In the genomic region with DNA sequence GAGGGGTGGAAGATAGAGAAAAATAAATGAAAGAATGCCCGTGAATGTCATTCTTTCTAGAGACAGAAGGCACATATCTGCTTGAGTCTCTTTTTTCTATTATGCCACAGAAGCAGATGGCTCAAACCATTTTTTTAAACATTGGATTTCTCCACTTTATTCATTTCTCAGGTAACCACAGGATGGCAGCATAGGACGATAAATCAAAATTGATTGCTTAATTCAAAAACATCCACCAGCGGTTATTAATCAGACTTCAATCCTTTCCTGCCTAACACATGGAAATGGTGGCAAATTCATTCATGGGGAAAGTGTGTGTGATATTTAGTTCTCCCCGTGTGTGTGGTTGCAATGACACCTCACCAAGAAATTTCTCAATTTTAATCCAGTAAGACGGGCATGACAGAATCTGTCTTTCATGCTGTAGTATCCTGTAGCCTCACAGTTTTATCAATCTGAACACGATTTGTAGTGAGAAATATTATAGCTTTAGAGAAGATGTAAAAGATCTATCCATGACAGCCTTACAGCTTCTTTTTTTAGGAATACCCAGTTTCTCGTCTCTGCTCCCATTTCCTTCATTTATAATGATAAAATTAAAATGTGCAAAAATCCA, we compare ENCODE assay signal across 1 cellular context.
TF ChIP-seq lines count a peak whose summit lies in the region.

No MANE protein-coding gene starts in this region.

TF ChIP-seq in HEK293, 187 proteins besides CTCF, POLR2A, EP300 and RAD21 (continued from another document):
- TF ChIP-seq, protein P1, sequence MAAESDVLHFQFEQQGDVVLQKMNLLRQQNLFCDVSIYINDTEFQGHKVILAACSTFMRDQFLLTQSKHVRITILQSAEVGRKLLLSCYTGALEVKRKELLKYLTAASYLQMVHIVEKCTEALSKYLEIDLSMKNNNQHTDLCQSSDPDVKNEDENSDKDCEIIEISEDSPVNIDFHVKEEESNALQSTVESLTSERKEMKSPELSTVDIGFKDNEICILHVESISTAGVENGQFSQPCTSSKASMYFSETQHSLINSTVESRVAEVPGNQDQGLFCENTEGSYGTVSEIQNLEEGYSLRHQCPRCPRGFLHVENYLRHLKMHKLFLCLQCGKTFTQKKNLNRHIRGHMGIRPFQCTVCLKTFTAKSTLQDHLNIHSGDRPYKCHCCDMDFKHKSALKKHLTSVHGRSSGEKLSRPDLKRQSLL (tag by site-specific recombination; IDR thresholded peaks at IDR 0.05), result no peak
- TF ChIP-seq, protein P2, sequence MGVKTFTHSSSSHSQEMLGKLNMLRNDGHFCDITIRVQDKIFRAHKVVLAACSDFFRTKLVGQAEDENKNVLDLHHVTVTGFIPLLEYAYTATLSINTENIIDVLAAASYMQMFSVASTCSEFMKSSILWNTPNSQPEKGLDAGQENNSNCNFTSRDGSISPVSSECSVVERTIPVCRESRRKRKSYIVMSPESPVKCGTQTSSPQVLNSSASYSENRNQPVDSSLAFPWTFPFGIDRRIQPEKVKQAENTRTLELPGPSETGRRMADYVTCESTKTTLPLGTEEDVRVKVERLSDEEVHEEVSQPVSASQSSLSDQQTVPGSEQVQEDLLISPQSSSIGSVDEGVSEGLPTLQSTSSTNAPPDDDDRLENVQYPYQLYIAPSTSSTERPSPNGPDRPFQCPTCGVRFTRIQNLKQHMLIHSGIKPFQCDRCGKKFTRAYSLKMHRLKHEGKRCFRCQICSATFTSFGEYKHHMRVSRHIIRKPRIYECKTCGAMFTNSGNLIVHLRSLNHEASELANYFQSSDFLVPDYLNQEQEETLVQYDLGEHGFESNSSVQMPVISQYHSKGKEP (tag by site-specific recombination; IDR thresholded peaks at IDR 0.05), result no peak
- TF ChIP-seq ZNF660 (tag by site-specific recombination; IDR thresholded peaks at IDR 0.05) (0 out of 2 replicates have a peak, but pooled peaks have one; percentile 46), ZBTB21 (tag by site-specific recombination; IDR thresholded peaks at IDR 0.05) (no peak), ZFP41 (tag by site-specific recombination; IDR thresholded peaks at IDR 0.05; ENCODE audit: borderline replicate concordance) (no peak), OSR2 (tag by site-specific recombination; IDR thresholded peaks at IDR 0.05) (no peak), MEIS1 (CRISPR knock-in tag; IDR thresholded peaks at IDR 0.05; ENCODE audit: borderline replicate concordance) (no peak), KLF10 (tag by site-specific recombination; IDR thresholded peaks at IDR 0.05) (no peak), ZNF530 (tag by site-specific recombination; IDR thresholded peaks at IDR 0.05; ENCODE audit: low read depth) (no peak), ZNF654 (tag by site-specific recombination; IDR thresholded peaks at IDR 0.05; ENCODE audit: low read depth) (peak; percentile 69), ZBTB20 (tag by site-specific recombination; IDR thresholded peaks at IDR 0.05) (no peak), ZNF768 (tag by site-specific recombination; IDR thresholded peaks at IDR 0.05) (no peak)
- TF ChIP-seq, protein P3, sequence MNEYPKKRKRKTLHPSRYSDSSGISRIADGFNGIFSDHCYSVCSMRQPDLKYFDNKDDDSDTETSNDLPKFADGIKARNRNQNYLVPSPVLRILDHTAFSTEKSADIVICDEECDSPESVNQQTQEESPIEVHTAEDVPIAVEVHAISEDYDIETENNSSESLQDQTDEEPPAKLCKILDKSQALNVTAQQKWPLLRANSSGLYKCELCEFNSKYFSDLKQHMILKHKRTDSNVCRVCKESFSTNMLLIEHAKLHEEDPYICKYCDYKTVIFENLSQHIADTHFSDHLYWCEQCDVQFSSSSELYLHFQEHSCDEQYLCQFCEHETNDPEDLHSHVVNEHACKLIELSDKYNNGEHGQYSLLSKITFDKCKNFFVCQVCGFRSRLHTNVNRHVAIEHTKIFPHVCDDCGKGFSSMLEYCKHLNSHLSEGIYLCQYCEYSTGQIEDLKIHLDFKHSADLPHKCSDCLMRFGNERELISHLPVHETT (tag by site-specific recombination; IDR thresholded peaks at IDR 0.05), result no peak
- TF ChIP-seq, protein P4, sequence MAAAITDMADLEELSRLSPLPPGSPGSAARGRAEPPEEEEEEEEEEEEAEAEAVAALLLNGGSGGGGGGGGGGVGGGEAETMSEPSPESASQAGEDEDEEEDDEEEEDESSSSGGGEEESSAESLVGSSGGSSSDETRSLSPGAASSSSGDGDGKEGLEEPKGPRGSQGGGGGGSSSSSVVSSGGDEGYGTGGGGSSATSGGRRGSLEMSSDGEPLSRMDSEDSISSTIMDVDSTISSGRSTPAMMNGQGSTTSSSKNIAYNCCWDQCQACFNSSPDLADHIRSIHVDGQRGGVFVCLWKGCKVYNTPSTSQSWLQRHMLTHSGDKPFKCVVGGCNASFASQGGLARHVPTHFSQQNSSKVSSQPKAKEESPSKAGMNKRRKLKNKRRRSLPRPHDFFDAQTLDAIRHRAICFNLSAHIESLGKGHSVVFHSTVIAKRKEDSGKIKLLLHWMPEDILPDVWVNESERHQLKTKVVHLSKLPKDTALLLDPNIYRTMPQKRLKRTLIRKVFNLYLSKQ (tag by site-specific recombination; IDR thresholded peaks at IDR 0.05; ENCODE audit: borderline replicate concordance), result no peak
TF ChIP-seq in HEK293: peak in this region for 3.
